Comparison of ENCODE assay signal across 12 cellular contexts in the genomic region with DNA sequence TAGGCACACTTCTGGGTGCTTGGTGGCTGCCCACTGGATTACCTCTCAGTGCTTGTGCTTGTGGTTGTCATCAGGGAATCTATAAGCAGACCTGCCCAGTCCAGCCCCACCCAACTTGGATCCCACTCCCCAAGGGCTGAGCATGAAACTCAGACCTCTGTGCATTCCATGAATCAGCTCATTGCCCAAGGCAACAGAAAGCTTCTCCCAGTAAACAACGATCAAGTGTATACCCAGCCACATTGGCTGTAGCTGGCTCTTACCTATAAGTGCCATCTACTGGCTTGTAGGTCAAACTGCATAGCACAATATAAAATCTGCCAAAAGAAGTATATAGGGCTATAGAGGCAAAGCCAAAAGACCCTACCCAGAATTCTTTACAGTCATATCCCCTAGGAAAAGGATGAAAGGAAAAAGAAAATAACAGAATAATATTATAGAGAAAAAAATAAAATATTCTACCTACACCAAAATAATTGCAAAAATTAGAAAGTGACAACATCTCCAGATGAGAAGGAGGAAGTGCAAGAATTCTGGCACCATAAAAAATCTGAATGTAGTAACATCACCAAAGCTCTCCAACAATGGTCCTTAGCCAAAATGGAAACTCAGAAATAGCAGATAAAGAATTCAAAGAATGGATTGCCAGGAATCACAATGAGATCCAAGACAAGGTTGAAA.
DNase-seq lines count a peak whose midpoint lies in the region; ATAC-seq and TF ChIP-seq lines count a peak whose summit lies in the region.
"Had no signal": no experiment of that assay in that cellular context is flagged by ENCODE, and none has a peak within 500 bp of the region (broad histone marks: within the 10 kb centered on the region; RNA-seq: fewer than 3 reads in every experiment).

No MANE protein-coding gene starts in this region.

- TF ChIP-seq CTCF in LNCAP (IDR thresholded peaks at IDR 0.05) (peak; percentile 70), adrenal gland (IDR thresholded peaks at IDR 0.05) (peak in 5 of 6 experiments; percentile 10 to 30 (median 21)), liver (IDR thresholded peaks at IDR 0.05; ENCODE audit: low read depth, low read length, missing input control) (peak; percentile 29)

- H3K9ac ChIP-seq in liver (ENCODE audit: low read depth in 1 of 2, low read length in 2 of 2), result no peak overlapping the region

- H3K4me3 ChIP-seq in adrenal gland (no peak overlapping the region), liver (ENCODE audit: low read depth in 1 of 3, low read length in 3 of 3) (no peak overlapping the region)
- H3K4me3 ChIP-seq: thoracic aorta had no signal

- H3K4me1 Mint-ChIP-seq in stimulated activated effector memory CD8-positive, alpha-beta T cell treated with anti-CD3 and anti-CD28 coated beads, Interleukin-12 subunit alpha, Interleukin-12 subunit beta, amount 100 ng/mL, for 72 hours, result no peaks in the 10 kb centered on the region

- H3K9me3 ChIP-seq in adrenal gland (replicated peaks in 1 of 3) (peaks cover 0 to 6% (median 0%) of the 10 kb centered on the region in 3 donors), liver (ENCODE audit: control insufficient read depth in 4 of 4, low read length in 3 of 4) (peaks cover 0 to 4% (median under 1%) of the 10 kb centered on the region in 4 donors)

- H3K36me3 ChIP-seq in adrenal gland (replicated peaks in 1 of 2), result no peaks in the 10 kb centered on the region
- H3K36me3 ChIP-seq in liver (ENCODE audit: control insufficient read depth in 4 of 4, insufficient read depth in 3 of 4, low read depth in 1 of 4, low read length in 3 of 4), result no peaks in the 10 kb centered on the region
- H3K36me3 ChIP-seq: thoracic aorta had no signal

- H3K27me3 ChIP-seq in adrenal gland, result no peaks in the 10 kb centered on the region
- no peaks in the 10 kb centered on the region for H3K27me3 ChIP-seq in liver (ENCODE audit: control insufficient read depth in 4 of 4, insufficient read depth in 4 of 4, low read length in 3 of 4)

- H3K27ac Mint-ChIP-seq in stimulated activated effector memory CD8-positive, alpha-beta T cell treated with anti-CD3 and anti-CD28 coated beads, Interleukin-12 subunit alpha, Interleukin-12 subunit beta, amount 100 ng/mL, for 72 hours, result no peak overlapping the region

- intact Hi-C loops in adrenal gland (cut with DNase I), result no loop called here

- H3K36me3 Mint-ChIP-seq in stimulated activated effector memory CD8-positive, alpha-beta T cell treated with anti-CD3 and anti-CD28 coated beads, Interleukin-12 subunit alpha, Interleukin-12 subunit beta, amount 100 ng/mL, for 72 hours, result no peaks in the 10 kb centered on the region

- H3K9me3 Mint-ChIP-seq in stimulated activated effector memory CD8-positive, alpha-beta T cell treated with anti-CD3 and anti-CD28 coated beads, Interleukin-12 subunit alpha, Interleukin-12 subunit beta, amount 100 ng/mL, for 72 hours, result peaks cover 14% of the 10 kb centered on the region

- H3K4me1 ChIP-seq in adrenal gland (replicated peaks in 1 of 2) (no peaks in the 10 kb centered on the region), liver (ENCODE audit: control insufficient read depth in 4 of 4, insufficient read depth in 4 of 4, low read length in 3 of 4) (no peaks in the 10 kb centered on the region)

- TF ChIP-seq POLR2A in adrenal gland (IDR thresholded peaks at IDR 0.05), result no peak

- peak; percentile 51 to 58 for TF ChIP-seq RAD21 in liver (IDR thresholded peaks at IDR 0.05)

- ATAC-seq in GM18873 (IDR thresholded peaks at IDR 0.05; ENCODE audit: low FRiP score, unreplicated experiment) (no peak), HG03175 (IDR thresholded peaks at IDR 0.05; ENCODE audit: unreplicated experiment) (no peak)
- ATAC-seq in stimulated activated effector memory CD8-positive, alpha-beta T cell treated with anti-CD3 and anti-CD28 coated beads, Interleukin-12 subunit alpha, Interleukin-12 subunit beta, amount 100 ng/mL, for 72 hours, result no peak

- DNase-seq in EH (ENCODE audit: low read depth) (peak; percentile 62), adrenal gland (no peak), NCI-H1694 treated with DMSO at 0.1 percent for 48 hours (lab: John Stamatoyannopoulos, UW) (no peak)
- DNase-seq in stimulated activated effector memory CD8-positive, alpha-beta T cell treated with anti-CD3 and anti-CD28 coated beads, Interleukin-12 subunit alpha, Interleukin-12 subunit beta, amount 100 ng/mL, for 72 hours (ENCODE audit: low spot score in 2 of 2), result no peak
- DNase-seq: amniotic stem cell, NCI-H146, occipital lobe had no signal

- 0 to 33% (median 25%) methylated on average over 1 of the region's 1 CpG for WGBS in adrenal gland, 4 donors
- 24% methylated on average over 1 of the region's 1 CpG for WGBS in liver

- H3K4me3 Mint-ChIP-seq in stimulated activated effector memory CD8-positive, alpha-beta T cell treated with anti-CD3 and anti-CD28 coated beads, Interleukin-12 subunit alpha, Interleukin-12 subunit beta, amount 100 ng/mL, for 72 hours, result no peak overlapping the region

- H3K27ac ChIP-seq in adrenal gland, result no peak overlapping the region
- no peak overlapping the region for H3K27ac ChIP-seq in liver (ENCODE audit: low read depth in 1 of 2, low read length in 2 of 2)
- H3K27ac ChIP-seq: thoracic aorta had no signal

TF ChIP-seq in liver, 16 proteins besides CTCF, POLR2A, EP300 and RAD21:
- TF ChIP-seq SP1 (IDR thresholded peaks at IDR 0.05), result no peak
- TF ChIP-seq EGR1 (IDR thresholded peaks at IDR 0.05; ENCODE audit: low read depth in 2 of 2), result no peak
- no peak for TF ChIP-seq REST (IDR thresholded peaks at IDR 0.05)
- no peak for TF ChIP-seq JUND (IDR thresholded peaks at IDR 0.05)
- TF ChIP-seq TAF1 (conservative IDR thresholded peaks at IDR 0.05), result no peak
- no peak for TF ChIP-seq FOXA2 (IDR thresholded peaks at IDR 0.05)
- TF ChIP-seq GABPA (IDR thresholded peaks at IDR 0.05 in 1 of 2, conservative IDR thresholded peaks at IDR 0.05 in 1 of 2), result no peak
- no peak for TF ChIP-seq RXRA (IDR thresholded peaks at IDR 0.05)
